In the genomic region with DNA sequence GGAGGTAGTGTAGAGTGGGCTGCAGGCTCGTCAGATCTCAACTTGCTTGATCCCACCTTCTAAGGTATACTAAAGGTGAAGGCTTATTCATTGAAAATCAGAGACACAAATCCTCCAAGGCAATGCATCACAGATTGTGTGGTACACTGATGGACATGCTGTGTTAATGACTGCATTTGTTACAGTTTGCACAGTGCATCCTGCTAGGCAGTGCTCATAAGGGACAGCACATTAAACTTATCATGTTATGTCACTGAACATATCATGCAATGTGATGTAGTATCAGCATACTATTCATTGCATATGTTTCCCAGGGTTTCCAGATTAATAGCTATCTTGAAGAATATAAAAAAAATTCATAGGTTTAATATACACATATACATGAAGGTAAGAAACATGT, we compare ENCODE assay signal across 34 cellular contexts.
"Had no signal": no experiment of that assay in that cellular context is flagged by ENCODE, and none has a peak within 500 bp of the region (broad histone marks: within the 10 kb centered on the region; RNA-seq: fewer than 3 reads in every experiment).

No MANE protein-coding gene starts in this region.

- H3K36me3 Mint-ChIP-seq: activated naive CD8-positive, alpha-beta T cell had no signal

- H3K4me1 ChIP-seq: esophagus muscularis mucosa, foreskin keratinocyte, gastrocnemius medialis, heart left ventricle had no signal

- H3K36me3 ChIP-seq: brain microvascular endothelial cell, esophagus muscularis mucosa, gastrocnemius medialis, heart left ventricle, WERI-Rb-1 had no signal

- H3K4me3 Mint-ChIP-seq: activated B cell treated with CpG ODN at 0.5 μM for 24 hours; activated CD8-positive, alpha-beta T cell treated with anti-CD3 and anti-CD28 coated beads for 36 hours; activated naive CD8-positive, alpha-beta T cell; activated T-cell treated with anti-CD3 and anti-CD28 coated beads, Interleukin-2, amount 50 U/mL, for 4 hours; activated T-helper 17 cell treated with anti-CD3 and anti-CD28 coated beads, Interleukin-2, amount 50 U/mL, for 72 hours; central memory CD8-positive, alpha-beta T cell; T-helper 17 cell; T-helper 2 cell treated with Interferon-gamma antibody and Interleukin-4, amounts not matched to agents 5 μg/mL and 100 μg/mL, for 36 hours had no signal

- H3K27ac ChIP-seq: brain microvascular endothelial cell, coronary artery, esophagus muscularis mucosa, foreskin keratinocyte, gastrocnemius medialis, heart left ventricle, WERI-Rb-1 had no signal

- H3K4me1 Mint-ChIP-seq: activated B cell treated with CpG ODN at 0.5 μM for 24 hours; activated T-helper 17 cell treated with anti-CD3 and anti-CD28 coated beads, Interleukin-2, amount 50 U/mL, for 72 hours; central memory CD8-positive, alpha-beta T cell; T-helper 17 cell had no signal

- ATAC-seq: activated CD4-positive, CD25-positive, alpha-beta regulatory T cell treated with anti-CD3 and anti-CD28 coated beads, Interleukin-2, amount 50 U/mL, for 24 hours; activated CD8-positive, alpha-beta T cell treated with anti-CD3 and anti-CD28 coated beads for 36 hours; activated T-cell treated with anti-CD3 and anti-CD28 coated beads, Interleukin-2, amount 50 U/mL, for 4 hours; activated T-helper 17 cell treated with anti-CD3 and anti-CD28 coated beads, Interleukin-2, amount 50 U/mL, for 72 hours; foreskin keratinocyte; gastrocnemius medialis; heart left ventricle; T-helper 17 cell had no signal

- DNase-seq: activated B cell treated with CpG ODN at 0.5 μM for 24 hours; activated CD4-positive, alpha-beta T cell treated with anti-CD3 and anti-CD28 coated beads for 48 hours; activated CD4-positive, alpha-beta T cell treated with anti-CD3 and anti-CD28 coated beads, Interleukin-2, amount 50 U/mL, for 1 hour; activated CD4-positive, alpha-beta T cell treated with anti-CD3 and anti-CD28 coated beads, Interleukin-2, amount 50 U/mL, for 48 hours; activated CD8-positive, alpha-beta memory T cell treated with anti-CD3 and anti-CD28 coated beads for 24 hours; activated CD8-positive, alpha-beta T cell treated with anti-CD3 and anti-CD28 coated beads for 36 hours; activated effector memory CD4-positive, alpha-beta T cell treated with Interleukin-2 at 50 U/mL for 16 hours; activated gamma-delta T cell treated with Interleukin-2 at 50 U/mL for 16 hours; activated naive CD4-positive, alpha-beta T cell treated with anti-CD3 and anti-CD28 coated beads, Interleukin-2, amount 50 U/mL, for 16 hours; activated naive CD4-positive, alpha-beta T cell treated with Interleukin-2 at 50 U/mL for 16 hours; activated T-cell treated with anti-CD3 and anti-CD28 coated beads, Interleukin-2, amount 50 U/mL, for 4 hours; amniotic stem cell; anterior cingulate cortex; brain microvascular endothelial cell; dermis blood vessel endothelial cell; effector CD8-positive, alpha-beta T cell; erythroblast; foreskin keratinocyte; gastrocnemius medialis; glutamatergic neuron; heart left ventricle; T-helper 1 cell; T-helper 17 cell; T1000 had no signal

- H3K27me3 Mint-ChIP-seq: activated B cell treated with CpG ODN at 0.5 μM for 24 hours; activated CD8-positive, alpha-beta T cell treated with anti-CD3 and anti-CD28 coated beads for 36 hours; activated naive CD8-positive, alpha-beta T cell; activated T-helper 17 cell treated with anti-CD3 and anti-CD28 coated beads, Interleukin-2, amount 50 U/mL, for 72 hours; central memory CD8-positive, alpha-beta T cell; T-helper 17 cell had no signal

- H3K9me3 ChIP-seq: esophagus muscularis mucosa, gastrocnemius medialis, heart left ventricle had no signal

- H3K4me3 ChIP-seq: coronary artery, esophagus muscularis mucosa, gastrocnemius medialis, heart left ventricle had no signal

- H3K9me3 Mint-ChIP-seq: activated B cell treated with CpG ODN at 0.5 μM for 24 hours; activated CD8-positive, alpha-beta T cell treated with anti-CD3 and anti-CD28 coated beads for 36 hours; activated T-cell treated with anti-CD3 and anti-CD28 coated beads, Interleukin-2, amount 50 U/mL, for 4 hours; T-helper 2 cell treated with Interferon-gamma antibody and Interleukin-4, amounts not matched to agents 5 μg/mL and 100 μg/mL, for 36 hours had no signal

- H3K27me3 ChIP-seq: brain microvascular endothelial cell, esophagus muscularis mucosa, foreskin keratinocyte, gastrocnemius medialis, heart left ventricle had no signal

- FAIRE-seq: astrocyte, bronchial epithelial cell had no signal

- H3K27ac Mint-ChIP-seq: activated B cell treated with CpG ODN at 0.5 μM for 24 hours; activated CD8-positive, alpha-beta T cell treated with anti-CD3 and anti-CD28 coated beads for 36 hours; activated naive CD8-positive, alpha-beta T cell; activated T-helper 17 cell treated with anti-CD3 and anti-CD28 coated beads, Interleukin-2, amount 50 U/mL, for 72 hours; T-helper 17 cell; T-helper 2 cell treated with Interferon-gamma antibody and Interleukin-4, amounts not matched to agents 5 μg/mL and 100 μg/mL, for 36 hours had no signal
